1 cellular context compared by ENCODE assay signal in genomic region chr10:112962343-112962742, GRCh38.
TF ChIP-seq lines count a peak whose summit lies in the region.

No MANE protein-coding gene starts in this region.

TF ChIP-seq in H1, 55 proteins besides CTCF, POLR2A, EP300 and RAD21:
- no peak for TF ChIP-seq TAF1 (IDR thresholded peaks at IDR 0.05; ENCODE audit: low read depth, low read length)
- TF ChIP-seq SP4 (IDR thresholded peaks at IDR 0.05; ENCODE audit: low read length), result no peak
- no peak for TF ChIP-seq POLR2AphosphoS5 (IDR thresholded peaks at IDR 0.05; ENCODE audit: low read depth, low read length)
- TF ChIP-seq SRF (IDR thresholded peaks at IDR 0.05; ENCODE audit: low read depth, low read length), result no peak
- no peak for TF ChIP-seq TEAD4 (IDR thresholded peaks at IDR 0.05; ENCODE audit: low read depth, low read length)
- TF ChIP-seq HDAC6 (IDR thresholded peaks at IDR 0.05; ENCODE audit: low read depth, low read length), result no peak
- no peak for TF ChIP-seq NANOG (IDR thresholded peaks at IDR 0.05; ENCODE audit: insufficient read depth, low read depth, low read length, poor library complexity, severe bottlenecking)
- no peak for TF ChIP-seq TCF12 (IDR thresholded peaks at IDR 0.05; ENCODE audit: low read depth, low read length)
- TF ChIP-seq FOSL1 (IDR thresholded peaks at IDR 0.05; ENCODE audit: insufficient read depth, low read depth, low read length), result no peak
- TF ChIP-seq SP2 (IDR thresholded peaks at IDR 0.05; ENCODE audit: low read length), result no peak
- TF ChIP-seq KDM1A (IDR thresholded peaks at IDR 0.05; ENCODE audit: borderline replicate concordance, low read length), result no peak
- no peak for TF ChIP-seq BRCA1 (IDR thresholded peaks at IDR 0.05; ENCODE audit: low read depth, low read length)
- TF ChIP-seq ASH2L (IDR thresholded peaks at IDR 0.05; ENCODE audit: low read length), result no peak
- TF ChIP-seq CHD7 (IDR thresholded peaks at IDR 0.05; ENCODE audit: insufficient replicate concordance, low read length), result no peak
